In genomic region chr3:14619605-14620004, GRCh38 we compare ENCODE assay signal across 23 cellular contexts. TPM values are rescaled to one million over a fixed set of nuclear protein-coding genes. Genes with fewer than 3 reads are reported as not detected.
"Had no signal": no experiment of that assay in that cellular context is flagged by ENCODE, and none has a peak within 500 bp of the region (broad histone marks: within the 10 kb centered on the region; RNA-seq: fewer than 3 reads in every experiment).

No MANE protein-coding gene starts in this region.

- ATAC-seq: HepG2, SK-N-SH treated with all-trans-retinoic acid at 6 μM for 48 hours had no signal

- DNase-seq: IMR-90, Karpas-422, KG1, MG63, NCI-H1092, NCI-H1105 treated with DMSO at 0.1 percent for 48 hours, NCI-H1417 treated with DMSO at 0.1 percent for 48 hours, NCI-H146, NCI-H187, NCI-H2029, NCI-H2081 treated with DMSO at 0.1 percent for 48 hours, NCI-H2171, NCI-H226, NCI-H446, NCI-H510A, NCI-H524 treated with DMSO at 0.1 percent for 48 hours, NCI-H69, NCI-H774, Right ventricle myocardium superior, RPMI8226 had no signal

- H3K9me3 ChIP-seq: MG63 had no signal

- H3K27me3 ChIP-seq: MG63 had no signal

- H3K36me3 ChIP-seq: MG63 had no signal

- H3K4me3 ChIP-seq: MG63 had no signal

- FAIRE-seq: HepG2, RCC 7860 had no signal

RNA-seq across cellular contexts. Expression of gene C3orf20, which starts 55.3 kb away (rescaled TPM):
- total RNA-seq: IMR-90, Right ventricle myocardium superior had no signal
